8 cellular contexts compared by ENCODE assay signal in genomic region chr2:118185210-118186109, GRCh38.
A peak's percentile ranks its signal among the peaks of the same experiment; 100 is the strongest.
DNase-seq lines count a peak whose midpoint lies in the region; ATAC-seq and TF ChIP-seq lines count a peak whose summit lies in the region.

No MANE protein-coding gene starts in this region.

- H3K4me3 Mint-ChIP-seq in activated naive CD8-positive, alpha-beta T cell = peak overlapping the region; percentile 97
- peak overlapping the region; percentile 98 for H3K4me3 Mint-ChIP-seq in glutamatergic neuron (ENCODE audit: unreplicated experiment)

- no peaks in the 10 kb centered on the region for H3K36me3 Mint-ChIP-seq in activated naive CD8-positive, alpha-beta T cell
- H3K36me3 Mint-ChIP-seq in glutamatergic neuron (ENCODE audit: unreplicated experiment) = no peaks in the 10 kb centered on the region

- TF ChIP-seq EP300 in transverse colon (IDR thresholded peaks at IDR 0.05; ENCODE audit: low read depth) = no peak

- H3K4me1 ChIP-seq in HUES6 (ENCODE audit: control insufficient read depth, insufficient read depth, low read length) (peaks cover 20% of the 10 kb centered on the region), RWPE2 (ENCODE audit: insufficient read depth, poor library complexity, severe bottlenecking) (no peaks in the 10 kb centered on the region), transverse colon (peaks cover 4 to 13% (median 9%) of the 10 kb centered on the region in 4 donors)

- peaks cover 19% of the 10 kb centered on the region for H3K4me1 Mint-ChIP-seq in activated naive CD8-positive, alpha-beta T cell (ENCODE audit: low read depth)
- H3K4me1 Mint-ChIP-seq in glutamatergic neuron (ENCODE audit: low read depth, unreplicated experiment) = peaks cover 26% of the 10 kb centered on the region

- H3K27ac ChIP-seq in HUES6 (ENCODE audit: low read depth, low read length) = peak overlapping the region; percentile 74
- peak overlapping the region; percentile 38 for H3K27ac ChIP-seq in RWPE2 (ENCODE audit: poor library complexity, severe bottlenecking)
- peak overlapping the region; percentile 74 to 91 (median 84) for H3K27ac ChIP-seq in transverse colon

- ATAC-seq in GM21526 (IDR thresholded peaks at IDR 0.05; ENCODE audit: low FRiP score, unreplicated experiment) (peak; percentile 80), RWPE2 (ENCODE audit: low read depth) (peak; percentile 51)

- peaks cover 5% of the 10 kb centered on the region; the same call in 1 of the 2 replicates for H3K27me3 ChIP-seq in HUES6 (ENCODE audit: control insufficient read depth, insufficient read depth, low read length)
- H3K27me3 ChIP-seq in RWPE2 (ENCODE audit: insufficient read depth, poor library complexity, severe bottlenecking) = no peaks in the 10 kb centered on the region
- no peaks in the 10 kb centered on the region for H3K27me3 ChIP-seq in transverse colon

- H3K4me3 ChIP-seq in HUES6 (ENCODE audit: low read depth, low read length) (peak overlapping the region; percentile 78), RWPE2 (ENCODE audit: severe bottlenecking) (peak overlapping the region; percentile 38), transverse colon (peak overlapping the region; percentile 45 to 69 (median 54))

- no peaks in the 10 kb centered on the region for H3K36me3 ChIP-seq in HUES6 (ENCODE audit: control insufficient read depth, insufficient read depth, low read length)
- no peaks in the 10 kb centered on the region for H3K36me3 ChIP-seq in RWPE2 (ENCODE audit: low read depth)
- H3K36me3 ChIP-seq in transverse colon = no peaks in the 10 kb centered on the region

- in situ Hi-C loops in transverse colon (cut with MboI; ENCODE audit: low pct_ligation_motif_present in 1 of 4, low pct_unique_long_range_greater_than_20kb in 1 of 4, low sequenced_read_pairs in 3 of 4) = no loop called here

- H3K27ac Mint-ChIP-seq in activated naive CD8-positive, alpha-beta T cell = peak overlapping the region; percentile 96
- peak overlapping the region; percentile 98 for H3K27ac Mint-ChIP-seq in glutamatergic neuron (ENCODE audit: unreplicated experiment)

- intact Hi-C loops in transverse colon (cut with DNase I; ENCODE audit: low total_unique reads) = no loop called here

- WGBS in transverse colon (ENCODE audit: low coverage in 1 of 2), 2 donors = 0 to 7% methylated on average over 5 to 33 of the region's 33 CpGs

- TF ChIP-seq CTCF in RWPE2 (IDR thresholded peaks at IDR 0.05; ENCODE audit: poor library complexity, severe bottlenecking) (no peak), glutamatergic neuron (IDR thresholded peaks at IDR 0.05; ENCODE audit: partially characterized antibody, unreplicated experiment) (no peak), transverse colon (IDR thresholded peaks at IDR 0.05) (no peak)

- H3K9me3 Mint-ChIP-seq in activated naive CD8-positive, alpha-beta T cell (ENCODE audit: low read depth) = no peaks in the 10 kb centered on the region
- peaks cover 18% of the 10 kb centered on the region for H3K9me3 Mint-ChIP-seq in glutamatergic neuron (ENCODE audit: unreplicated experiment)

- TF ChIP-seq POLR2A in transverse colon (IDR thresholded peaks at IDR 0.05) = peak; percentile 1

- peak; percentile 75 for DNase-seq in DMS53 treated with DMSO at 0.1 percent for 48 hours (lab: John Stamatoyannopoulos, UW; ENCODE audit: unreplicated experiment)
- DNase-seq in RWPE2 (ENCODE audit: low spot score) = no peak
- DNase-seq in glutamatergic neuron = peak; percentile 70
- peak in 43 of 56 donors; percentile 11 to 78 (median 54) for DNase-seq in nucleus accumbens (lab: John Stamatoyannopoulos, UW)
- DNase-seq in transverse colon = peak; percentile 58

- H3K27me3 Mint-ChIP-seq in activated naive CD8-positive, alpha-beta T cell = no peaks in the 10 kb centered on the region
- peaks cover 8% of the 10 kb centered on the region for H3K27me3 Mint-ChIP-seq in glutamatergic neuron (ENCODE audit: unreplicated experiment)

- peak overlapping the region; percentile 87 for H3K9ac ChIP-seq in HUES6 (ENCODE audit: low read length)

- H3K9me3 ChIP-seq in HUES6 (ENCODE audit: control insufficient read depth, insufficient read depth, low read depth, low read length) (no peaks in the 10 kb centered on the region), RWPE2 (ENCODE audit: severe bottlenecking) (no peaks in the 10 kb centered on the region), transverse colon (no peaks in the 10 kb centered on the region)
